ENCODE assay signal across 1 cellular context in the genomic region with DNA sequence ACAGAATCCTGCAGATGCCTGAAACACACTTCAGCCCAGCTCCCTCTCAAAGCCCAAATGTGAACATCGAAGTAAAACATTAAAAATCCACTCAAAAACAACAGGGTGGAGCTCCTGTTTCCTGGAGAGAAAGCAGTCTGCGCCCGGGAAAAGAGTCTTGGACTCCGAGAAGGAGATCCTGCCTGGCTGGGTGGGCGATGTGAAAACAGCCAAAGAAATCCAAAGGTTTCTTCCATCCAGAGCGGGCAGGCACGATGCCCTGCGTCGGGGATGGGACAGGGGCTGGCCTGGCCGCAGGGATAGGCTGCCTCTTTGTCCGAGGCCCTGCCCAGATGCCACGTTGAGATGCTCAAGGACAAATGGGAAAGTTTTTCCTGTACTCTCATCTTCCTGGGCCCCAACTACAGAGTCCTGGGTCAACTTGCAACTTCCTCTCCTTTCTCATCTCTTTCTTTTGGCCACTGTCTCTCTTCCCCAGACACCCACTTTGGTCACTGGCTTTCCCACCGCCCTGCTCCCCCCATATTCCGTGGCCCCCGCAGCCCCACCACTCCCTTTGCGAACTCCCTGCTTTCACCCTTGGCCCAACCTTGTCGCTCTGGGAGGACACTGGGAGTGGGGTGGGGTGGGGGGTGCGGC.
A peak's percentile ranks its signal among the peaks of the same experiment; 100 is the strongest.
TF ChIP-seq lines count a peak whose summit lies in the region.

No MANE protein-coding gene starts in this region.

TF ChIP-seq in HepG2, 621 proteins besides CTCF, POLR2A, EP300 and RAD21 (continued from another document and continues in another):
- TF ChIP-seq, protein P1, sequence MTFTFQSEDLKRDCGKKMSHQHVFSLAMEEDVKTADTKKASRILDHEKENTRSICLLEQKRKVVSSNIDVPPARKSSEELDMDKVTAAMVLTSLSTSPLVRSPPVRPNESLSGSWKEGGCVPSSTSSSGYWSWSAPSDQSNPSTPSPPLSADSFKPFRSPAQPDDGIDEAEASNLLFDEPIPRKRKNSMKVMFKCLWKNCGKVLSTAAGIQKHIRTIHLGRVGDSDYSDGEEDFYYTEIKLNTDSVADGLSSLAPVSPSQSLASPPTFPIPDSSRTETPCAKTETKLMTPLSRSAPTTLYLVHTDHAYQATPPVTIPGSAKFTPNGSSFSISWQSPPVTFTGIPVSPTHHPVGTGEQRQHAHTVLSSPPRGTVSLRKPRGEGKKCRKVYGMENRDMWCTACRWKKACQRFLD (CRISPR knock-in tag; IDR thresholded peaks at IDR 0.05; ENCODE audit: borderline replicate concordance), result no peak
- TF ChIP-seq YY1 (IDR thresholded peaks at IDR 0.05; ENCODE audit: insufficient read depth, insufficient replicate concordance, low read depth, low read length), result no peak
- TF ChIP-seq RBM22 (optimal IDR thresholded peaks at IDR 0.05; ENCODE audit: low read length), result no peak
- TF ChIP-seq, protein P2, sequence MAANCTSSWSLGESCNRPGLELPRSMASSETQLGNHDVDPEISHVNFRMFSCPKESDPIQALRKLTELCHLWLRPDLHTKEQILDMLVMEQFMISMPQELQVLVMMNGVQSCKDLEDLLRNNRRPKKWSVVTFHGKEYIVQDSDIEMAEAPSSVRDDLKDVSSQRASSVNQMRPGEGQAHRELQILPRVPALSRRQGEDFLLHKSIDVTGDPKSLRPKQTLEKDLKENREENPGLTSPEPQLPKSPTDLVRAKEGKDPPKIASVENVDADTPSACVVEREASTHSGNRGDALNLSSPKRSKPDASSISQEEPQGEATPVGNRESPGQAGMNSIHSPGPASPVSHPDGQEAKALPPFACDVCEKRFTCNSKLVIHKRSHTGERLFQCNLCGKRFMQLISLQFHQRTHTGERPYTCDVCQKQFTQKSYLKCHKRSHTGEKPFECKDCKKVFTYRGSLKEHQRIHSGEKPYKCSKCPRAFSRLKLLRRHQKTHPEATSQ (CRISPR knock-in tag; IDR thresholded peaks at IDR 0.05; ENCODE audit: borderline replicate concordance), result no peak
- TF ChIP-seq ZNF224 (CRISPR knock-in tag; IDR thresholded peaks at IDR 0.05), result no peak
- TF ChIP-seq SIX1 (CRISPR knock-in tag; IDR thresholded peaks at IDR 0.05; ENCODE audit: borderline replicate concordance), result no peak; the same call in 1 of the 2 replicates
- no peak for TF ChIP-seq NR2C2 (CRISPR knock-in tag; IDR thresholded peaks at IDR 0.05; ENCODE audit: borderline replicate concordance)
- no peak for TF ChIP-seq SNRNP70 (IDR thresholded peaks at IDR 0.05; ENCODE audit: low read depth, low read length)
- no peak for TF ChIP-seq XBP1 (CRISPR knock-in tag; IDR thresholded peaks at IDR 0.05)
- peak; percentile 11; the same call in 1 of the 2 replicates for TF ChIP-seq STAG1 (CRISPR knock-in tag; IDR thresholded peaks at IDR 0.05)
- no peak for TF ChIP-seq KLF15 (CRISPR knock-in tag; IDR thresholded peaks at IDR 0.05; ENCODE audit: borderline replicate concordance)
- TF ChIP-seq, protein P3, sequence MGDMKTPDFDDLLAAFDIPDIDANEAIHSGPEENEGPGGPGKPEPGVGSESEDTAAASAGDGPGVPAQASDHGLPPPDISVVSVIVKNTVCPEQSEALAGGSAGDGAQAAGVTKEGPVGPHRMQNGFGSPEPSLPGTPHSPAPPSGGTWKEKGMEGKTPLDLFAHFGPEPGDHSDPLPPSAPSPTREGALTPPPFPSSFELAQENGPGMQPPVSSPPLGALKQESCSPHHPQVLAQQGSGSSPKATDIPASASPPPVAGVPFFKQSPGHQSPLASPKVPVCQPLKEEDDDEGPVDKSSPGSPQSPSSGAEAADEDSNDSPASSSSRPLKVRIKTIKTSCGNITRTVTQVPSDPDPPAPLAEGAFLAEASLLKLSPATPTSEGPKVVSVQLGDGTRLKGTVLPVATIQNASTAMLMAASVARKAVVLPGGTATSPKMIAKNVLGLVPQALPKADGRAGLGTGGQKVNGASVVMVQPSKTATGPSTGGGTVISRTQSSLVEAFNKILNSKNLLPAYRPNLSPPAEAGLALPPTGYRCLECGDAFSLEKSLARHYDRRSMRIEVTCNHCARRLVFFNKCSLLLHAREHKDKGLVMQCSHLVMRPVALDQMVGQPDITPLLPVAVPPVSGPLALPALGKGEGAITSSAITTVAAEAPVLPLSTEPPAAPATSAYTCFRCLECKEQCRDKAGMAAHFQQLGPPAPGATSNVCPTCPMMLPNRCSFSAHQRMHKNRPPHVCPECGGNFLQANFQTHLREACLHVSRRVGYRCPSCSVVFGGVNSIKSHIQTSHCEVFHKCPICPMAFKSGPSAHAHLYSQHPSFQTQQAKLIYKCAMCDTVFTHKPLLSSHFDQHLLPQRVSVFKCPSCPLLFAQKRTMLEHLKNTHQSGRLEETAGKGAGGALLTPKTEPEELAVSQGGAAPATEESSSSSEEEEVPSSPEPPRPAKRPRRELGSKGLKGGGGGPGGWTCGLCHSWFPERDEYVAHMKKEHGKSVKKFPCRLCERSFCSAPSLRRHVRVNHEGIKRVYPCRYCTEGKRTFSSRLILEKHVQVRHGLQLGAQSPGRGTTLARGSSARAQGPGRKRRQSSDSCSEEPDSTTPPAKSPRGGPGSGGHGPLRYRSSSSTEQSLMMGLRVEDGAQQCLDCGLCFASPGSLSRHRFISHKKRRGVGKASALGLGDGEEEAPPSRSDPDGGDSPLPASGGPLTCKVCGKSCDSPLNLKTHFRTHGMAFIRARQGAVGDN (CRISPR knock-in tag; IDR thresholded peaks at IDR 0.05), result peak; percentile 91
- TF ChIP-seq, protein P4, sequence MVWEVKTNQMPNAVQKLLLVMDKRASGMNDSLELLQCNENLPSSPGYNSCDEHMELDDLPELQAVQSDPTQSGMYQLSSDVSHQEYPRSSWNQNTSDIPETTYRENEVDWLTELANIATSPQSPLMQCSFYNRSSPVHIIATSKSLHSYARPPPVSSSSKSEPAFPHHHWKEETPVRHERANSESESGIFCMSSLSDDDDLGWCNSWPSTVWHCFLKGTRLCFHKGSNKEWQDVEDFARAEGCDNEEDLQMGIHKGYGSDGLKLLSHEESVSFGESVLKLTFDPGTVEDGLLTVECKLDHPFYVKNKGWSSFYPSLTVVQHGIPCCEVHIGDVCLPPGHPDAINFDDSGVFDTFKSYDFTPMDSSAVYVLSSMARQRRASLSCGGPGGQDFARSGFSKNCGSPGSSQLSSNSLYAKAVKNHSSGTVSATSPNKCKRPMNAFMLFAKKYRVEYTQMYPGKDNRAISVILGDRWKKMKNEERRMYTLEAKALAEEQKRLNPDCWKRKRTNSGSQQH (CRISPR knock-in tag; IDR thresholded peaks at IDR 0.05; ENCODE audit: low read depth), result 0 out of 2 replicates have a peak, but pooled peaks have one; percentile 58
- TF ChIP-seq, protein P5, sequence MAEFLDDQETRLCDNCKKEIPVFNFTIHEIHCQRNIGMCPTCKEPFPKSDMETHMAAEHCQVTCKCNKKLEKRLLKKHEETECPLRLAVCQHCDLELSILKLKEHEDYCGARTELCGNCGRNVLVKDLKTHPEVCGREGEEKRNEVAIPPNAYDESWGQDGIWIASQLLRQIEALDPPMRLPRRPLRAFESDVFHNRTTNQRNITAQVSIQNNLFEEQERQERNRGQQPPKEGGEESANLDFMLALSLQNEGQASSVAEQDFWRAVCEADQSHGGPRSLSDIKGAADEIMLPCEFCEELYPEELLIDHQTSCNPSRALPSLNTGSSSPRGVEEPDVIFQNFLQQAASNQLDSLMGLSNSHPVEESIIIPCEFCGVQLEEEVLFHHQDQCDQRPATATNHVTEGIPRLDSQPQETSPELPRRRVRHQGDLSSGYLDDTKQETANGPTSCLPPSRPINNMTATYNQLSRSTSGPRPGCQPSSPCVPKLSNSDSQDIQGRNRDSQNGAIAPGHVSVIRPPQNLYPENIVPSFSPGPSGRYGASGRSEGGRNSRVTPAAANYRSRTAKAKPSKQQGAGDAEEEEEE (CRISPR knock-in tag; IDR thresholded peaks at IDR 0.05; ENCODE audit: borderline replicate concordance), result no peak
- peak; percentile 45 for TF ChIP-seq U2AF1 (optimal IDR thresholded peaks at IDR 0.05; ENCODE audit: low read depth, low read length)
- TF ChIP-seq AKAP8 (CRISPR knock-in tag; IDR thresholded peaks at IDR 0.05), result no peak
- TF ChIP-seq, protein P6, sequence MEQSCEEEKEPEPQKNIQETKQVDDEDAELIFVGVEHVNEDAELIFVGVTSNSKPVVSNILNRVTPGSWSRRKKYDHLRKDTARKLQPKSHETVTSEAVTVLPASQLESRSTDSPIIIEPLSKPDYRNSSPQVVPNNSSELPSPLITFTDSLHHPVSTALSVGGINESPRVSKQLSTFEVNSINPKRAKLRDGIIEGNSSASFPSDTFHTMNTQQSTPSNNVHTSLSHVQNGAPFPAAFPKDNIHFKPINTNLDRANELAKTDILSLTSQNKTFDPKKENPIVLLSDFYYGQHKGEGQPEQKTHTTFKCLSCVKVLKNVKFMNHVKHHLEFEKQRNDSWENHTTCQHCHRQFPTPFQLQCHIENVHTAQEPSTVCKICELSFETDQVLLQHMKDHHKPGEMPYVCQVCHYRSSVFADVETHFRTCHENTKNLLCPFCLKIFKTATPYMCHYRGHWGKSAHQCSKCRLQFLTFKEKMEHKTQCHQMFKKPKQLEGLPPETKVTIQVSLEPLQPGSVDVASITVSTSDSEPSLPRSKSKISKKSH (CRISPR knock-in tag; IDR thresholded peaks at IDR 0.05; ENCODE audit: borderline replicate concordance), result no peak; the same call in 1 of the 2 replicates
- TF ChIP-seq, protein P7, sequence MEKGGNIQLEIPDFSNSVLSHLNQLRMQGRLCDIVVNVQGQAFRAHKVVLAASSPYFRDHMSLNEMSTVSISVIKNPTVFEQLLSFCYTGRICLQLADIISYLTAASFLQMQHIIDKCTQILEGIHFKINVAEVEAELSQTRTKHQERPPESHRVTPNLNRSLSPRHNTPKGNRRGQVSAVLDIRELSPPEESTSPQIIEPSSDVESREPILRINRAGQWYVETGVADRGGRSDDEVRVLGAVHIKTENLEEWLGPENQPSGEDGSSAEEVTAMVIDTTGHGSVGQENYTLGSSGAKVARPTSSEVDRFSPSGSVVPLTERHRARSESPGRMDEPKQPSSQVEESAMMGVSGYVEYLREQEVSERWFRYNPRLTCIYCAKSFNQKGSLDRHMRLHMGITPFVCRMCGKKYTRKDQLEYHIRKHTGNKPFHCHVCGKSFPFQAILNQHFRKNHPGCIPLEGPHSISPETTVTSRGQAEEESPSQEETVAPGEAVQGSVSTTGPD (CRISPR knock-in tag; IDR thresholded peaks at IDR 0.05), result no peak
- no peak for TF ChIP-seq RARA (CRISPR knock-in tag; IDR thresholded peaks at IDR 0.05)
- TF ChIP-seq, protein P8, sequence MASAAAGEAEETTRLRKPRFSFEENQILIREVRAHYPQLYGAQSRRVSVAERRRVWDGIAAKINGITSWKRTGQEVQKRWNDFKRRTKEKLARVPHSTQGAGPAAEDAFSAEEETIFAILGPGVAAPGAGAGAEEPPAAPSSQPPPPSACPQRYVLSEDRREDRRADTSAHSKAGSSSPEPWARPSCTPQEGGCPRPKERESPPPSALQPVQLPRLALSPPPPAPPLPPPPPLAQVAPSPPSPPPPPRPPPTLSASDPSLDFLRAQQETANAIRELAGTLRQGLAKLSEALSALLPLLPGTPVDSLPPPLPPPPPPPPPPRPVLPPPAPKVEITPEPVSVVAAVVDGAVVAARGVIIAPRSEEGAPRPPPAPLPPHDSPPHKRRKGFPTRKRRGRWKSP (CRISPR knock-in tag; IDR thresholded peaks at IDR 0.05), result no peak
- 0 out of 2 replicates have a peak, but pooled peaks have one; percentile 45 for TF ChIP-seq ZNF160 (CRISPR knock-in tag; IDR thresholded peaks at IDR 0.05)
- TF ChIP-seq, protein P9, sequence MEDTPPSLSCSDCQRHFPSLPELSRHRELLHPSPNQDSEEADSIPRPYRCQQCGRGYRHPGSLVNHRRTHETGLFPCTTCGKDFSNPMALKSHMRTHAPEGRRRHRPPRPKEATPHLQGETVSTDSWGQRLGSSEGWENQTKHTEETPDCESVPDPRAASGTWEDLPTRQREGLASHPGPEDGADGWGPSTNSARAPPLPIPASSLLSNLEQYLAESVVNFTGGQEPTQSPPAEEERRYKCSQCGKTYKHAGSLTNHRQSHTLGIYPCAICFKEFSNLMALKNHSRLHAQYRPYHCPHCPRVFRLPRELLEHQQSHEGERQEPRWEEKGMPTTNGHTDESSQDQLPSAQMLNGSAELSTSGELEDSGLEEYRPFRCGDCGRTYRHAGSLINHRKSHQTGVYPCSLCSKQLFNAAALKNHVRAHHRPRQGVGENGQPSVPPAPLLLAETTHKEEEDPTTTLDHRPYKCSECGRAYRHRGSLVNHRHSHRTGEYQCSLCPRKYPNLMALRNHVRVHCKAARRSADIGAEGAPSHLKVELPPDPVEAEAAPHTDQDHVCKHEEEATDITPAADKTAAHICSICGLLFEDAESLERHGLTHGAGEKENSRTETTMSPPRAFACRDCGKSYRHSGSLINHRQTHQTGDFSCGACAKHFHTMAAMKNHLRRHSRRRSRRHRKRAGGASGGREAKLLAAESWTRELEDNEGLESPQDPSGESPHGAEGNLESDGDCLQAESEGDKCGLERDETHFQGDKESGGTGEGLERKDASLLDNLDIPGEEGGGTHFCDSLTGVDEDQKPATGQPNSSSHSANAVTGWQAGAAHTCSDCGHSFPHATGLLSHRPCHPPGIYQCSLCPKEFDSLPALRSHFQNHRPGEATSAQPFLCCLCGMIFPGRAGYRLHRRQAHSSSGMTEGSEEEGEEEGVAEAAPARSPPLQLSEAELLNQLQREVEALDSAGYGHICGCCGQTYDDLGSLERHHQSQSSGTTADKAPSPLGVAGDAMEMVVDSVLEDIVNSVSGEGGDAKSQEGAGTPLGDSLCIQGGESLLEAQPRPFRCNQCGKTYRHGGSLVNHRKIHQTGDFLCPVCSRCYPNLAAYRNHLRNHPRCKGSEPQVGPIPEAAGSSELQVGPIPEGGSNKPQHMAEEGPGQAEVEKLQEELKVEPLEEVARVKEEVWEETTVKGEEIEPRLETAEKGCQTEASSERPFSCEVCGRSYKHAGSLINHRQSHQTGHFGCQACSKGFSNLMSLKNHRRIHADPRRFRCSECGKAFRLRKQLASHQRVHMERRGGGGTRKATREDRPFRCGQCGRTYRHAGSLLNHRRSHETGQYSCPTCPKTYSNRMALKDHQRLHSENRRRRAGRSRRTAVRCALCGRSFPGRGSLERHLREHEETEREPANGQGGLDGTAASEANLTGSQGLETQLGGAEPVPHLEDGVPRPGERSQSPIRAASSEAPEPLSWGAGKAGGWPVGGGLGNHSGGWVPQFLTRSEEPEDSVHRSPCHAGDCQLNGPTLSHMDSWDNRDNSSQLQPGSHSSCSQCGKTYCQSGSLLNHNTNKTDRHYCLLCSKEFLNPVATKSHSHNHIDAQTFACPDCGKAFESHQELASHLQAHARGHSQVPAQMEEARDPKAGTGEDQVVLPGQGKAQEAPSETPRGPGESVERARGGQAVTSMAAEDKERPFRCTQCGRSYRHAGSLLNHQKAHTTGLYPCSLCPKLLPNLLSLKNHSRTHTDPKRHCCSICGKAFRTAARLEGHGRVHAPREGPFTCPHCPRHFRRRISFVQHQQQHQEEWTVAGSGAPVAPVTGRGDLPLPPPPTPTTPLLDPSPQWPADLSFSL (CRISPR knock-in tag; IDR thresholded peaks at IDR 0.05), result no peak
- no peak for TF ChIP-seq ZNF383 (CRISPR knock-in tag; IDR thresholded peaks at IDR 0.05; ENCODE audit: borderline replicate concordance)
- TF ChIP-seq NFE2L2 (IDR thresholded peaks at IDR 0.05; ENCODE audit: low read length), result no peak
- TF ChIP-seq SUZ12 (IDR thresholded peaks at IDR 0.05; ENCODE audit: low read depth, low read length), result no peak
- TF ChIP-seq FOXK1 (CRISPR knock-in tag; IDR thresholded peaks at IDR 0.05; ENCODE audit: borderline replicate concordance, low read depth), result no peak
- no peak for TF ChIP-seq MED8 (CRISPR knock-in tag; IDR thresholded peaks at IDR 0.05; ENCODE audit: insufficient replicate concordance)
- TF ChIP-seq, protein P10, sequence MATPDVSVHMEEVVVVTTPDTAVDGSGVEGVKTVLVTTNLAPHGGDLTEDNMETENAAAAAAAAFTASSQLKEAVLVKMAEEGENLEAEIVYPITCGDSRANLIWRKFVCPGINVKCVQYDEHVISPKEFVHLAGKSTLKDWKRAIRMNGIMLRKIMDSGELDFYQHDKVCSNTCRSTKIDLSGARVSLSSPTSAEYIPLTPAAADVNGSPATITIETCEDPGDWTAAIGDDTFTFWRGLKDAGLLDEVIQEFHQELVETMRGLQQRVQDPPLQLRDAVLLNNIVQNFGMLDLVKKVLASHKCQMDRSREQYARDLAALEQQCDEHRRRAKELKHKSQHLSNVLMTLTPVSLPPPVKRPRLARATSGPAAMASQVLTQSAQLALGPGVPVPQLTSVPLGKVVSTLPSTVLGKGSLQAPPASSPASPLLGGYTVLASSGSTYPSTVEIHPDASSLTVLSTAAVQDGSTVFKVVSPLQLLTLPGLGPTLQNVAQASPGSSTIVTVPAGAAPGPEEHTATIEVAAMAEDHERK (CRISPR knock-in tag; IDR thresholded peaks at IDR 0.05; ENCODE audit: low read depth), result no peak
